Comparison of ENCODE assay signal across 1 cellular context in the genomic region with DNA sequence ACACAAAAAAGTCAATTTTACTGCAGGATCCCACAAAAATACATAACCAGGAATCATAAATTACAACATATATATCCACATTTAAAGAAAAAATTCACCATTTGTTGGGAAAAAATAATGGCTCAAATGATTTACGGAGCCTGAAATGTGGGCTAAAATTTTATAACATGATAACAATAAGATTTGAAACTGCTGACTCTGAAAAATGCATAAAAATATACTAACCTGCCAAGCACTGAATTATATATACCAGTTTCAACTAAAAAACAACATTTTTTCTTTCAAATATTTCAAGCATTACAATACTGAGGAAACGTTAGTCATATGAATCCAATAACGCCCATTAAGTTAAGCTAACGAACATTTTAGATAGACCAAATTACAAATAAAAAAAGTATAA.
A peak's percentile ranks its signal among the peaks of the same experiment; 100 is the strongest.
TF ChIP-seq lines count a peak whose summit lies in the region.

No MANE protein-coding gene starts in this region.

TF ChIP-seq in HepG2, 621 proteins besides CTCF, POLR2A, EP300 and RAD21:
- TF ChIP-seq KDM5B (CRISPR knock-in tag; IDR thresholded peaks at IDR 0.05; ENCODE audit: borderline replicate concordance) (no peak), MAFK (conservative IDR thresholded peaks at IDR 0.05 in 1 of 2, IDR thresholded peaks at IDR 0.05 in 1 of 2; ENCODE audit: low read length in 2 of 2) (peak; percentile 22 to 67; a peak in 1 of 4 replicates), MXI1 (IDR thresholded peaks at IDR 0.05; ENCODE audit: borderline replicate concordance, low read depth, low read length) (no peak), ZFY (CRISPR knock-in tag; IDR thresholded peaks at IDR 0.05) (no peak), ZNF329 (CRISPR knock-in tag; IDR thresholded peaks at IDR 0.05; ENCODE audit: low read depth) (no peak), MAFF (IDR thresholded peaks at IDR 0.05; ENCODE audit: low read depth, low read length) (peak; percentile 33; the same call in 1 of the 2 replicates)
